Comparison of ENCODE assay signal across 7 cellular contexts in genomic region chr10:59397971-59398370, GRCh38. TPM values are rescaled to one million over a fixed set of nuclear protein-coding genes. Genes with fewer than 3 reads are reported as not detected.
"Had no signal": no experiment of that assay in that cellular context is flagged by ENCODE, and none has a peak within 500 bp of the region (broad histone marks: within the 10 kb centered on the region; RNA-seq: fewer than 3 reads in every experiment).

No MANE protein-coding gene starts in this region.

- H3K4me1 Mint-ChIP-seq: IgD-negative memory B cell had no signal

- H3K27ac ChIP-seq: HL-60 had no signal

- H3K4me3 Mint-ChIP-seq: IgD-negative memory B cell had no signal

- DNase-seq: KBM-7, KG1 had no signal

- H3K4me3 ChIP-seq: K562 had no signal

- H3K27me3 Mint-ChIP-seq: IgD-negative memory B cell had no signal

- ATAC-seq: HepG2, K562 had no signal

- H3K27ac Mint-ChIP-seq: IgD-negative memory B cell had no signal

RNA-seq across cellular contexts. Expression of gene FAM13C, which starts 35.6 kb away (rescaled TPM):
- total RNA-seq: HT-29, K562 had no signal
- polyA plus RNA-seq: IgD-negative memory B cell, K562 had no signal
